ENCODE assay signal across 1 cellular context in genomic region chr3:181610083-181610972, GRCh38.
TF ChIP-seq lines count a peak whose summit lies in the region.

No MANE protein-coding gene starts in this region.

TF ChIP-seq in GM23338, 12 proteins besides CTCF, POLR2A, EP300 and RAD21 (continued from another document):
- TF ChIP-seq, protein P1, sequence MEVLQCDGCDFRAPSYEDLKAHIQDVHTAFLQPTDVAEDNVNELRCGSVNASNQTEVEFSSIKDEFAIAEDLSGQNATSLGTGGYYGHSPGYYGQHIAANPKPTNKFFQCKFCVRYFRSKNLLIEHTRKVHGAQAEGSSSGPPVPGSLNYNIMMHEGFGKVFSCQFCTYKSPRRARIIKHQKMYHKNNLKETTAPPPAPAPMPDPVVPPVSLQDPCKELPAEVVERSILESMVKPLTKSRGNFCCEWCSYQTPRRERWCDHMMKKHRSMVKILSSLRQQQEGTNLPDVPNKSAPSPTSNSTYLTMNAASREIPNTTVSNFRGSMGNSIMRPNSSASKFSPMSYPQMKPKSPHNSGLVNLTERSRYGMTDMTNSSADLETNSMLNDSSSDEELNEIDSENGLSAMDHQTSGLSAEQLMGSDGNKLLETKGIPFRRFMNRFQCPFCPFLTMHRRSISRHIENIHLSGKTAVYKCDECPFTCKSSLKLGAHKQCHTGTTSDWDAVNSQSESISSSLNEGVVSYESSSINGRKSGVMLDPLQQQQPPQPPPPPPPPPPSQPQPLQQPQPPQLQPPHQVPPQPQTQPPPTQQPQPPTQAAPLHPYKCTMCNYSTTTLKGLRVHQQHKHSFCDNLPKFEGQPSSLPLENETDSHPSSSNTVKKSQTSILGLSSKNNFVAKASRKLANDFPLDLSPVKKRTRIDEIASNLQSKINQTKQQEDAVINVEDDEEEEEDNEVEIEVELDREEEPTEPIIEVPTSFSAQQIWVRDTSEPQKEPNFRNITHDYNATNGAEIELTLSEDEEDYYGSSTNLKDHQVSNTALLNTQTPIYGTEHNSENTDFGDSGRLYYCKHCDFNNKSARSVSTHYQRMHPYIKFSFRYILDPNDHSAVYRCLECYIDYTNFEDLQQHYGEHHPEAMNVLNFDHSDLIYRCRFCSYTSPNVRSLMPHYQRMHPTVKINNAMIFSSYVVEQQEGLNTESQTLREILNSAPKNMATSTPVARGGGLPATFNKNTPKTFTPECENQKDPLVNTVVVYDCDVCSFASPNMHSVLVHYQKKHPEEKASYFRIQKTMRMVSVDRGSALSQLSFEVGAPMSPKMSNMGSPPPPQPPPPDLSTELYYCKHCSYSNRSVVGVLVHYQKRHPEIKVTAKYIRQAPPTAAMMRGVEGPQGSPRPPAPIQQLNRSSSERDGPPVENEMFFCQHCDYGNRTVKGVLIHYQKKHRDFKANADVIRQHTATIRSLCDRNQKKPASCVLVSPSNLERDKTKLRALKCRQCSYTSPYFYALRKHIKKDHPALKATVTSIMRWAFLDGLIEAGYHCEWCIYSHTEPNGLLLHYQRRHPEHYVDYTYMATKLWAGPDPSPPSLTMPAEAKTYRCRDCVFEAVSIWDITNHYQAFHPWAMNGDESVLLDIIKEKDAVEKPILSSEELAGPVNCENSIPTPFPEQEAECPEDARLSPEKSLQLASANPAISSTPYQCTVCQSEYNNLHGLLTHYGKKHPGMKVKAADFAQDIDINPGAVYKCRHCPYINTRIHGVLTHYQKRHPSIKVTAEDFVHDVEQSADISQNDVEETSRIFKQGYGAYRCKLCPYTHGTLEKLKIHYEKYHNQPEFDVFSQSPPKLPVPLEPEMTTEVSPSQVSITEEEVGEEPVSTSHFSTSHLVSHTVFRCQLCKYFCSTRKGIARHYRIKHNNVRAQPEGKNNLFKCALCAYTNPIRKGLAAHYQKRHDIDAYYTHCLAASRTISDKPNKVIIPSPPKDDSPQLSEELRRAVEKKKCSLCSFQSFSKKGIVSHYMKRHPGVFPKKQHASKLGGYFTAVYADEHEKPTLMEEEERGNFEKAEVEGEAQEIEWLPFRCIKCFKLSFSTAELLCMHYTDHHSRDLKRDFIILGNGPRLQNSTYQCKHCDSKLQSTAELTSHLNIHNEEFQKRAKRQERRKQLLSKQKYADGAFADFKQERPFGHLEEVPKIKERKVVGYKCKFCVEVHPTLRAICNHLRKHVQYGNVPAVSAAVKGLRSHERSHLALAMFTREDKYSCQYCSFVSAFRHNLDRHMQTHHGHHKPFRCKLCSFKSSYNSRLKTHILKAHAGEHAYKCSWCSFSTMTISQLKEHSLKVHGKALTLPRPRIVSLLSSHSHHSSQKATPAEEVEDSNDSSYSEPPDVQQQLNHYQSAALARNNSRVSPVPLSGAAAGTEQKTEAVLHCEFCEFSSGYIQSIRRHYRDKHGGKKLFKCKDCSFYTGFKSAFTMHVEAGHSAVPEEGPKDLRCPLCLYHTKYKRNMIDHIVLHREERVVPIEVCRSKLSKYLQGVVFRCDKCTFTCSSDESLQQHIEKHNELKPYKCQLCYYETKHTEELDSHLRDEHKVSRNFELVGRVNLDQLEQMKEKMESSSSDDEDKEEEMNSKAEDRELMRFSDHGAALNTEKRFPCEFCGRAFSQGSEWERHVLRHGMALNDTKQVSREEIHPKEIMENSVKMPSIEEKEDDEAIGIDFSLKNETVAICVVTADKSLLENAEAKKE (CRISPR knock-in tag; IDR thresholded peaks at IDR 0.05): no peak
- TF ChIP-seq JUNB (IDR thresholded peaks at IDR 0.05; ENCODE audit: unreplicated experiment) (no peak), REST (IDR thresholded peaks at IDR 0.05; ENCODE audit: unreplicated experiment) (no peak), NANOG (IDR thresholded peaks at IDR 0.05; ENCODE audit: borderline replicate concordance) (no peak), ZNF114 (CRISPR knock-in tag; IDR thresholded peaks at IDR 0.05) (no peak), EZH2phosphoT487 (IDR thresholded peaks at IDR 0.05; ENCODE audit: unreplicated experiment) (no peak)
